Comparison of ENCODE assay signal across 11 cellular contexts in the genomic region with DNA sequence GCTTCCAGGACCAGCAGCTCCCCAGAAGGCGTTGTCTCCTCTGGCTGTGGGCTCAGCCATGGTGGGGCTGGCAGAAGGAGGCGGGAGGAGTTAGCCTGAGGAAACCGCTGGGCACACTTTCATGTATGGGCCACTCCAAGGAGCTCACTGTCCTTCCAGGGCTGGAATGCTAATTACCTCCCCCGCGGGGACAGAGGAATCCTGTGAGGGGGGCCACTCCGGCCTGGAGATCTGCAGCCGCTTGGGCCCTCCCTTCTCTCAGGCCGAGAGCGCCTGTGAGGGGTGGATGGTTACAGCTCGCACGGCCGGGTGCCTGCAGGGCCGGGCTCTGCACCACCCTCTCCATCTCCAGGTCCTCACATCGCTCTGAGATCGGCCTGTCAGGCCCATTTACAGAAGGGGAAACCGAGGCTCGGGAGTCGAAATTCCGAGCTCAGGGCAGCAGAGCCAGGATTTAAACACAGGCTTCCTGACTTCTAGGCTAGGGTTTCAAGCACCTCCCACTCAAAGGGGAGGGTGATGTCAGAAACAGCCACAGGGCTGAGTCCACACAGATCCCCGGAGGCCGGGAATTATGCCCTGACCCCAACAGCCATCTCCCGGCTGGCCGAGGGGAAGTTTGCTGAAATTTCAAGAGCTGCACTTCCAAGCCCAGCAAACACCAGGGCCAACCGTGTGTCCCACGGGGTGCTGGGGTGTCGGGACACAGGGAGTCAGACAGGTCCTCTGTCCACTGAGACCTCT. TPM values are rescaled to one million over a fixed set of nuclear protein-coding genes. Genes with fewer than 3 reads are reported as not detected.
DNase-seq lines count a peak whose midpoint lies in the region; ATAC-seq and TF ChIP-seq lines count a peak whose summit lies in the region.
"Had no signal": no experiment of that assay in that cellular context is flagged by ENCODE, and none has a peak within 500 bp of the region (broad histone marks: within the 10 kb centered on the region; RNA-seq: fewer than 3 reads in every experiment).

No MANE protein-coding gene starts in this region.

- DNase-seq in RWPE2 (ENCODE audit: low spot score) = peak; percentile 44
- peak; percentile 32 for DNase-seq in fibroblast of the aortic adventitia (ENCODE audit: low read depth)
- DNase-seq in mucosa of descending colon = peak in 2 of 3 donors; percentile 22 to 38
- no peak for DNase-seq in WERI-Rb-1
- no peak for DNase-seq in medulla oblongata (ENCODE audit: extremely low spot score)
- DNase-seq in activated CD4-positive, CD25-positive, alpha-beta regulatory T cell (lab: John Stamatoyannopoulos, UW) = no peak
- DNase-seq: NCI-H446, T-helper 1 cell had no signal

- H3K27me3 ChIP-seq in ACC112 (ENCODE audit: insufficient read depth, low read length) (no peaks in the 10 kb centered on the region), RWPE2 (ENCODE audit: insufficient read depth, poor library complexity, severe bottlenecking) (no peaks in the 10 kb centered on the region), WERI-Rb-1 (ENCODE audit: insufficient read depth, low read depth, severe bottlenecking) (no peaks in the 10 kb centered on the region)

- H3K79me2 ChIP-seq in ACC112 (ENCODE audit: control insufficient read depth, insufficient read depth, low read length, unreplicated experiment) = no peaks in the 10 kb centered on the region

- H3K4me3 ChIP-seq in ACC112 (ENCODE audit: low read depth, low read length) (no peak overlapping the region), RWPE2 (ENCODE audit: severe bottlenecking) (no peak overlapping the region), fibroblast of the aortic adventitia (ENCODE audit: low read depth, low read length) (no peak overlapping the region), mucosa of descending colon (no peak overlapping the region), WERI-Rb-1 (ENCODE audit: low read depth, low read length) (no peak overlapping the region)
- H3K4me3 ChIP-seq: prostate gland had no signal

- peaks cover 18% of the 10 kb centered on the region for H3K4me1 ChIP-seq in ACC112 (ENCODE audit: control insufficient read depth, insufficient read depth, low read length, unreplicated experiment)
- H3K4me1 ChIP-seq in RWPE2 (ENCODE audit: insufficient read depth, poor library complexity, severe bottlenecking) = peaks cover 2% of the 10 kb centered on the region
- H3K4me1 ChIP-seq in mucosa of descending colon (ENCODE audit: low read depth) = peaks cover 2% of the 10 kb centered on the region
- H3K4me1 ChIP-seq: prostate gland had no signal

- ATAC-seq in RWPE2 (ENCODE audit: low read depth) = no peak
- no peak for ATAC-seq in mucosa of descending colon
- ATAC-seq in GM19035 (IDR thresholded peaks at IDR 0.05; ENCODE audit: unreplicated experiment) = no peak

- no peaks in the 10 kb centered on the region for H3K9me3 ChIP-seq in RWPE2 (ENCODE audit: severe bottlenecking)
- no peaks in the 10 kb centered on the region for H3K9me3 ChIP-seq in mucosa of descending colon
- no peaks in the 10 kb centered on the region for H3K9me3 ChIP-seq in WERI-Rb-1 (ENCODE audit: severe bottlenecking)
- H3K9me3 ChIP-seq: prostate gland had no signal

- H3K27ac ChIP-seq in ACC112 (ENCODE audit: low read depth, low read length) (peak overlapping the region; percentile 14; the same call in 1 of the 2 replicates), RWPE2 (ENCODE audit: poor library complexity, severe bottlenecking) (no peak overlapping the region), WERI-Rb-1 (no peak overlapping the region)
- H3K27ac ChIP-seq: prostate gland had no signal

- intact Hi-C loops in mucosa of descending colon (cut with DNase I, micrococcal nuclease) = no loop called here

- H3K36me3 ChIP-seq in ACC112 (ENCODE audit: insufficient read depth, low read length) = no peaks in the 10 kb centered on the region
- no peaks in the 10 kb centered on the region for H3K36me3 ChIP-seq in RWPE2 (ENCODE audit: low read depth)
- H3K36me3 ChIP-seq in mucosa of descending colon (ENCODE audit: low read depth) = no peaks in the 10 kb centered on the region
- no peaks in the 10 kb centered on the region for H3K36me3 ChIP-seq in WERI-Rb-1
- H3K36me3 ChIP-seq: prostate gland had no signal

- peak overlapping the region; percentile 42 for H2AFZ ChIP-seq in ACC112 (ENCODE audit: low read length, unreplicated experiment)

- TF ChIP-seq CTCF in RWPE2 (IDR thresholded peaks at IDR 0.05; ENCODE audit: poor library complexity, severe bottlenecking) (no peak), fibroblast of the aortic adventitia (IDR thresholded peaks at IDR 0.05; ENCODE audit: insufficient read depth, low read length) (no peak), mucosa of descending colon (IDR thresholded peaks at IDR 0.05) (no peak), WERI-Rb-1 (IDR thresholded peaks at IDR 0.05; ENCODE audit: low read depth, low read length) (no peak)

RNA-seq across cellular contexts. Expression of gene PDGFA, which starts 59.1 kb away (rescaled TPM):
- 4.1 and 20.3 TPM in 2 replicates for total RNA-seq in fibroblast of the aortic adventitia (ENCODE audit: low replicate concordance)
- 10 to 100 TPM; 52.7 to 63.0 (median 57.5) TPM for total RNA-seq in mucosa of descending colon

Comparison
In these comparisons a context has a peak if more than half of its experiments do, and no peak if none do; other contexts are left out.
1. DNase-seq: peak in RWPE2 (single experiment), fibroblast of the aortic adventitia (single experiment) and mucosa of descending colon (2 of 3); none in WERI-Rb-1 (single experiment), medulla oblongata (single experiment) and activated CD4-positive, CD25-positive, alpha-beta regulatory T cell (0 of 4).